Comparison of ENCODE assay signal across 1 cellular context in genomic region chr2:54557601-54558187, GRCh38.
TF ChIP-seq lines count a peak whose summit lies in the region.

No MANE protein-coding gene starts in this region.

TF ChIP-seq in H1, 55 proteins besides CTCF, POLR2A, EP300 and RAD21 (continued from another document):
- no peak for TF ChIP-seq JUN (IDR thresholded peaks at IDR 0.05; ENCODE audit: low read depth, low read length)
- peak; percentile 69 for TF ChIP-seq ASH2L (IDR thresholded peaks at IDR 0.05; ENCODE audit: low read length)
- TF ChIP-seq KDM4A (IDR thresholded peaks at IDR 0.05; ENCODE audit: low read depth, low read length, severe bottlenecking): peak; percentile 29
- TF ChIP-seq RBBP5 (IDR thresholded peaks at IDR 0.05; ENCODE audit: borderline replicate concordance, low read depth, low read length): peak; percentile 61; the same call in 1 of the 2 replicates
- no peak for TF ChIP-seq SP4 (IDR thresholded peaks at IDR 0.05; ENCODE audit: low read length)
- no peak for TF ChIP-seq SIX5 (IDR thresholded peaks at IDR 0.05; ENCODE audit: low read depth, low read length)
- TF ChIP-seq MAX (IDR thresholded peaks at IDR 0.05): peak; percentile 87
- TF ChIP-seq NANOG (IDR thresholded peaks at IDR 0.05; ENCODE audit: insufficient read depth, low read depth, low read length, poor library complexity, severe bottlenecking): no peak
- peak in 1 of 2 experiments; percentile 1; a peak in 1 of 4 replicates for TF ChIP-seq HDAC2 (IDR thresholded peaks at IDR 0.05; ENCODE audit: borderline replicate concordance in 1 of 2, low read depth in 2 of 2, low read length in 2 of 2)
- peak; percentile 62; the same call in 1 of the 2 replicates for TF ChIP-seq KDM1A (IDR thresholded peaks at IDR 0.05; ENCODE audit: borderline replicate concordance, low read length)
- TF ChIP-seq TAF1 (IDR thresholded peaks at IDR 0.05; ENCODE audit: low read depth, low read length): peak; percentile 79; the same call in 1 of the 2 replicates
- TF ChIP-seq CREB1 (IDR thresholded peaks at IDR 0.05): 0 out of 2 replicates have a peak, but pooled peaks have one; percentile 12
- peak; percentile 65 for TF ChIP-seq PHF8 (conservative IDR thresholded peaks at IDR 0.05; ENCODE audit: low read depth, low read length)
- peak; percentile 46; the same call in 1 of the 2 replicates for TF ChIP-seq POLR2AphosphoS5 (IDR thresholded peaks at IDR 0.05; ENCODE audit: low read depth, low read length)
- TF ChIP-seq TEAD4 (IDR thresholded peaks at IDR 0.05; ENCODE audit: low read depth, low read length): no peak
- no peak for TF ChIP-seq POU5F1 (IDR thresholded peaks at IDR 0.05; ENCODE audit: low read depth, low read length)
- no peak for TF ChIP-seq CTBP2 (IDR thresholded peaks at IDR 0.05; ENCODE audit: borderline replicate concordance, insufficient read depth, insufficient read length, low read length)
- TF ChIP-seq EZH2 (IDR thresholded peaks at IDR 0.05; ENCODE audit: low read depth, low read length, severe bottlenecking): no peak
- no peak for TF ChIP-seq CHD1 (IDR thresholded peaks at IDR 0.05; ENCODE audit: low read depth, low read length)
- no peak for TF ChIP-seq CBX8 (IDR thresholded peaks at IDR 0.05; ENCODE audit: borderline replicate concordance, low read depth, low read length)
- no peak for TF ChIP-seq CBX5 (IDR thresholded peaks at IDR 0.05; ENCODE audit: low read depth, low read length)
- TF ChIP-seq NRF1 (IDR thresholded peaks at IDR 0.05; ENCODE audit: low read depth, low read length): no peak
- TF ChIP-seq TCF12 (IDR thresholded peaks at IDR 0.05; ENCODE audit: low read depth, low read length): no peak
